In the genomic region with DNA sequence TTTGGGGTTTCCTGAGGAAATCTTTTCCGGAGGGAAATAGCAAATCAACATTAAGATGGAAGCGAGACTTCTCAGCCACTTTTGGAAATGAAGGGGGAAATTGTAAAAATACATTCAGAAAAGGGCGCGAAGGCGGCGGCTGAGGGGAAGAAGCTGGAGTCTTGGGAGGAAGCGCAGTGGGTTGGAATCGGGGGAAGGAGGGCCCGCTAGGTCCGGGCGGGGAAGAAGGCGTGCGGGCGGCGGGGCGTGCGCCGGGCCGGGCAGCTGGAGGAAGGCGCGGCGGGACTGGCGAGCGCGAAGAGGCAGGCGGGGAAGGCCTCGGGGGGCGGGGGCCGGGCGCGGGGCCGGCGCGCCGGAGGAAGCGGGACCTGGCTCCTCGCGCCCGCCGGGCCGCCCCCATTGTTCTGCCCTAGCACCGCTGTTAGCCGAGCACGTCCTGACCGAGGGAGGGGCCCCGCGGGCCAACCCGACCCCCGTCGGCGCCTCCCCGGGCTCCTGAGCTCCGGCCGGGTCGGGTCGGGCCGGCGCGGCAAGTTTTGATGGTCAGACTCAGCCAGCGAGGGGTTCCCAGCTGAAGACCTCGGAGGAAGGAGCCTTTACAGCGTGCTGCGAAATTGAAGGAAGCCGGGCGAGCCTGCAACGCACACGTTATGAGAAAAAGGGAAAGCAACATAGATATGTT, we compare ENCODE assay signal across 8 cellular contexts. TPM values are rescaled to one million over a fixed set of nuclear protein-coding genes. Genes with fewer than 3 reads are reported as not detected.
DNase-seq lines count a peak whose midpoint lies in the region; ATAC-seq and TF ChIP-seq lines count a peak whose summit lies in the region.

No MANE protein-coding gene starts in this region.

- H3K27ac Mint-ChIP-seq in activated T-helper 2 cell treated with anti-CD3 and anti-CD28 coated beads, Interferon-gamma antibody, Interleukin-2, Interleukin-4, amounts not matched to agents 10 μg/mL and 5 μg/mL and 100 μg/mL, durations not matched to agents 14 hours and 24 hours and 36 hours: peak overlapping the region; percentile 89
- H3K27ac Mint-ChIP-seq in naive thymus-derived CD8-positive, alpha-beta T cell: peak overlapping the region; percentile 82 to 97 (median 94)

- intact Hi-C loops in activated T-helper 2 cell treated with anti-CD3 and anti-CD28 coated beads, Interferon-gamma antibody, Interleukin-2, Interleukin-4, amounts not matched to agents 10 μg/mL and 5 μg/mL and 100 μg/mL, durations not matched to agents 14 hours and 24 hours and 36 hours (cut with micrococcal nuclease): loop anchor here (1.0 to 5.0 kb wide), 3 partner anchors 7 to 905 kb away; partner anchors contain the start of gene MLLT10
- intact Hi-C loops in tibial artery (cut with DNase I; ENCODE audit: low total_unique reads): no loop called here

- H3K27ac ChIP-seq in tibial artery: peak overlapping the region; percentile 92 to 99

- peak; percentile 29 for ATAC-seq in GM18520 (IDR thresholded peaks at IDR 0.05; ENCODE audit: unreplicated experiment)
- ATAC-seq in naive thymus-derived CD8-positive, alpha-beta T cell: peak; percentile 11 to 33
- no peak for ATAC-seq in GM19395 (IDR thresholded peaks at IDR 0.05; ENCODE audit: unreplicated experiment)

- POLR2A ChIA-PET in naive thymus-derived CD8-positive, alpha-beta T cell (lab: Charles Lee): interaction anchor here (0.6 to 1.4 kb wide), 4 partner anchors 9 to 797 kb away, joined by 3 to 9 read pairs (median 3); partner anchors contain the start of gene DNAJC1

- H3K4me3 ChIP-seq in fibroblast of pulmonary artery (replicated peaks; ENCODE audit: low read depth, low read length) (peak overlapping the region; percentile 72), tibial artery (peak overlapping the region; percentile 83 to 90)

- no peaks in the 10 kb centered on the region for H3K36me3 ChIP-seq in tibial artery

- H3K36me3 Mint-ChIP-seq in activated T-helper 2 cell treated with anti-CD3 and anti-CD28 coated beads, Interferon-gamma antibody, Interleukin-2, Interleukin-4, amounts not matched to agents 10 μg/mL and 5 μg/mL and 100 μg/mL, durations not matched to agents 14 hours and 24 hours and 36 hours (ENCODE audit: low read depth): no peaks in the 10 kb centered on the region
- peaks cover 0 to 5% (median 3%) of the 10 kb centered on the region in 3 donors for H3K36me3 Mint-ChIP-seq in naive thymus-derived CD8-positive, alpha-beta T cell

- peaks cover 46% of the 10 kb centered on the region for H3K27me3 Mint-ChIP-seq in activated T-helper 2 cell treated with anti-CD3 and anti-CD28 coated beads, Interferon-gamma antibody, Interleukin-2, Interleukin-4, amounts not matched to agents 10 μg/mL and 5 μg/mL and 100 μg/mL, durations not matched to agents 14 hours and 24 hours and 36 hours (ENCODE audit: low read depth)
- H3K27me3 Mint-ChIP-seq in naive thymus-derived CD8-positive, alpha-beta T cell: peaks cover 25 to 45% (median 35%) of the 10 kb centered on the region in 5 donors

- H3K4me3 Mint-ChIP-seq in activated T-helper 2 cell treated with anti-CD3 and anti-CD28 coated beads, Interferon-gamma antibody, Interleukin-2, Interleukin-4, amounts not matched to agents 10 μg/mL and 5 μg/mL and 100 μg/mL, durations not matched to agents 14 hours and 24 hours and 36 hours (ENCODE audit: low read depth): peak overlapping the region; percentile 83
- H3K4me3 Mint-ChIP-seq in naive thymus-derived CD8-positive, alpha-beta T cell: peak overlapping the region; percentile 83 to 96 (median 92)

- H3K4me1 ChIP-seq in tibial artery: no peaks in the 10 kb centered on the region

- H3K9me3 Mint-ChIP-seq in activated T-helper 2 cell treated with anti-CD3 and anti-CD28 coated beads, Interferon-gamma antibody, Interleukin-2, Interleukin-4, amounts not matched to agents 10 μg/mL and 5 μg/mL and 100 μg/mL, durations not matched to agents 14 hours and 24 hours and 36 hours: no peaks in the 10 kb centered on the region
- no peaks in the 10 kb centered on the region for H3K9me3 Mint-ChIP-seq in naive thymus-derived CD8-positive, alpha-beta T cell

- peaks cover 0 to 13% of the 10 kb centered on the region in 2 donors for H3K27me3 ChIP-seq in tibial artery

- H3K4me1 Mint-ChIP-seq in activated T-helper 2 cell treated with anti-CD3 and anti-CD28 coated beads, Interferon-gamma antibody, Interleukin-2, Interleukin-4, amounts not matched to agents 10 μg/mL and 5 μg/mL and 100 μg/mL, durations not matched to agents 14 hours and 24 hours and 36 hours (ENCODE audit: low read depth): peaks cover 24% of the 10 kb centered on the region
- H3K4me1 Mint-ChIP-seq in naive thymus-derived CD8-positive, alpha-beta T cell: peaks cover 15 to 31% (median 23%) of the 10 kb centered on the region in 4 donors

- TF ChIP-seq CTCF in fibroblast of pulmonary artery (IDR thresholded peaks at IDR 0.05; ENCODE audit: low read length, missing control alignments) (no peak), tibial artery (IDR thresholded peaks at IDR 0.05) (no peak)

- peak; percentile 37 for DNase-seq in AG08395 (ENCODE audit: low spot score)
- peak; percentile 65 for DNase-seq in NCI-H69 (lab: John Stamatoyannopoulos, UW)
- no peak for DNase-seq in activated T-helper 2 cell treated with anti-CD3 and anti-CD28 coated beads, Interferon-gamma antibody, Interleukin-2, Interleukin-4, amounts not matched to agents 10 μg/mL and 5 μg/mL and 100 μg/mL, durations not matched to agents 14 hours and 24 hours and 36 hours (ENCODE audit: low spot score)
- peak; percentile 73 for DNase-seq in fibroblast of pulmonary artery (ENCODE audit: low read depth)
- DNase-seq in naive thymus-derived CD8-positive, alpha-beta T cell: peak in 6 of 10 donors; percentile 24 to 39 (median 30)
- DNase-seq in tibial artery: peak; percentile 59 to 86

- H3K9me3 ChIP-seq in tibial artery: no peaks in the 10 kb centered on the region

RNA-seq across cellular contexts. Expression of gene SKIDA1, which starts 1.6 kb away (rescaled TPM):
- 0.11 TPM in 2 replicates for total RNA-seq in activated T-helper 2 cell treated with anti-CD3 and anti-CD28 coated beads, Interferon-gamma antibody, Interleukin-2, Interleukin-4, amounts not matched to agents 10 μg/mL and 5 μg/mL and 100 μg/mL, durations not matched to agents 14 hours and 24 hours and 36 hours
- under 1 TPM in 1 of 2 experiments, not detected in 1; 0.08 TPM for total RNA-seq in naive thymus-derived CD8-positive, alpha-beta T cell
- polyA plus RNA-seq in naive thymus-derived CD8-positive, alpha-beta T cell: not detected

RNA-seq across cellular contexts. Expression of gene MLLT10, which starts 6.9 kb away (rescaled TPM):
- 45.4 and 47.4 TPM in 2 replicates for total RNA-seq in activated T-helper 2 cell treated with anti-CD3 and anti-CD28 coated beads, Interferon-gamma antibody, Interleukin-2, Interleukin-4, amounts not matched to agents 10 μg/mL and 5 μg/mL and 100 μg/mL, durations not matched to agents 14 hours and 24 hours and 36 hours
- total RNA-seq in naive thymus-derived CD8-positive, alpha-beta T cell: 10 to 100 TPM; 63.5 to 64.7 TPM
- polyA plus RNA-seq in naive thymus-derived CD8-positive, alpha-beta T cell: 1 to 10 TPM; 3.5 to 4.6 (median 4.4) TPM
